Comparison of ENCODE assay signal across 11 cellular contexts in genomic region chr11:122776546-122776945, GRCh38.
DNase-seq lines count a peak whose midpoint lies in the region; ATAC-seq, FAIRE-seq and TF ChIP-seq lines count a peak whose summit lies in the region.
"Had no signal": no experiment of that assay in that cellular context is flagged by ENCODE, and none has a peak within 500 bp of the region (broad histone marks: within the 10 kb centered on the region; RNA-seq: fewer than 3 reads in every experiment).

No MANE protein-coding gene starts in this region.

- 97% methylated on average over 4 of the region's 4 CpGs for WGBS in HepG2 (ENCODE audit: low lambda C conversion rate)

- H3K27ac Mint-ChIP-seq in stimulated activated naive CD8-positive, alpha-beta T cell treated with anti-CD3 and anti-CD28 coated beads, Interleukin-15, Interleukin-2, amounts not matched to agents 100 ng/mL and 50 ng/mL, for 24 hours, result peak overlapping the region; percentile 88
- H3K27ac Mint-ChIP-seq in stimulated activated naive CD8-positive, alpha-beta T cell treated with anti-CD3 and anti-CD28 coated beads, Interleukin-15, amount 100 ng/mL, for 72 hours, result no peak overlapping the region

- ATAC-seq in stimulated activated naive CD8-positive, alpha-beta T cell treated with anti-CD3 and anti-CD28 coated beads, Interleukin-15, amount 100 ng/mL, for 72 hours, result no peak
- no peak for ATAC-seq in HepG2
- no peak for ATAC-seq in GM21447 (IDR thresholded peaks at IDR 0.05; ENCODE audit: unreplicated experiment)
- ATAC-seq in HG03520 (IDR thresholded peaks at IDR 0.05; ENCODE audit: unreplicated experiment), result no peak
- ATAC-seq: A549 had no signal

- no peaks in the 10 kb centered on the region for H3K9me3 ChIP-seq in HepG2 (ENCODE audit: low read length)
- H3K9me3 ChIP-seq: A549 had no signal

- H3K36me3 Mint-ChIP-seq in stimulated activated naive CD8-positive, alpha-beta T cell treated with anti-CD3 and anti-CD28 coated beads, Interleukin-15, Interleukin-2, amounts not matched to agents 100 ng/mL and 50 ng/mL, for 24 hours (ENCODE audit: low read depth), result peaks cover 58% of the 10 kb centered on the region

- POLR2A ChIA-PET in HepG2 (lab: Yijun Ruan, JAX), result no interaction called here

- no peak for TF ChIP-seq POLR2A in HepG2 (IDR thresholded peaks at IDR 0.05; ENCODE audit: insufficient read depth in 1 of 2, low read depth in 2 of 2, low read length in 2 of 2)

- H3K27me3 Mint-ChIP-seq in stimulated activated naive CD8-positive, alpha-beta T cell treated with anti-CD3 and anti-CD28 coated beads, Interleukin-15, Interleukin-2, amounts not matched to agents 100 ng/mL and 50 ng/mL, for 24 hours, result no peaks in the 10 kb centered on the region
- H3K27me3 Mint-ChIP-seq in stimulated activated naive CD8-positive, alpha-beta T cell treated with anti-CD3 and anti-CD28 coated beads, Interleukin-15, amount 100 ng/mL, for 72 hours, result no peaks in the 10 kb centered on the region

- intact Hi-C loops in HepG2 (cut with micrococcal nuclease; ENCODE audit: unreplicated experiment), result no loop called here

- H3K36me3 ChIP-seq in HepG2 (replicated peaks in 1 of 2; ENCODE audit: control insufficient read depth in 1 of 2, insufficient read depth in 2 of 2, low read length in 2 of 2), result peaks cover 2 to 5% of the 10 kb centered on the region in 2 experiments; a peak in 2 of 5 replicates

- TF ChIP-seq CTCF in fibroblast of pulmonary artery (IDR thresholded peaks at IDR 0.05; ENCODE audit: low read length, missing control alignments) (no peak), HepG2 (CRISPR knock-in tag; IDR thresholded peaks at IDR 0.05) (no peak)

- no peaks in the 10 kb centered on the region for H3K4me1 ChIP-seq in HepG2 (ENCODE audit: insufficient read depth, low read length)

- TF ChIP-seq RAD21 in HepG2 (CRISPR knock-in tag; IDR thresholded peaks at IDR 0.05), result no peak

- no peaks in the 10 kb centered on the region for H3K27me3 ChIP-seq in HepG2 (ENCODE audit: control insufficient read depth in 1 of 2, insufficient read depth in 2 of 2, low read length in 2 of 2)

- in situ Hi-C loops in HepG2 (cut with HindIII; ENCODE audit: extremely low pct_ligation_motif_present, low pct_unique_long_range_greater_than_20kb), result no loop called here

- no peak overlapping the region for H3K27ac ChIP-seq in HepG2 (ENCODE audit: extremely low read length, insufficient read depth, low read length)

- no TSS peak for BruUV-seq in HepG2 (replicated peaks; lab: Mats Ljungman, UMichigan)

- H3K4me1 Mint-ChIP-seq in stimulated activated naive CD8-positive, alpha-beta T cell treated with anti-CD3 and anti-CD28 coated beads, Interleukin-15, Interleukin-2, amounts not matched to agents 100 ng/mL and 50 ng/mL, for 24 hours (ENCODE audit: low read depth), result peaks cover 76% of the 10 kb centered on the region
- peaks cover 62% of the 10 kb centered on the region for H3K4me1 Mint-ChIP-seq in stimulated activated naive CD8-positive, alpha-beta T cell treated with anti-CD3 and anti-CD28 coated beads, Interleukin-15, amount 100 ng/mL, for 72 hours

- no peak for DNase-seq in stimulated activated naive CD8-positive, alpha-beta T cell treated with anti-CD3 and anti-CD28 coated beads, Interleukin-15, amount 100 ng/mL, for 72 hours
- peak; percentile 53 for DNase-seq in fibroblast of pulmonary artery (ENCODE audit: low read depth)
- DNase-seq in HepG2 (ENCODE audit: low spot score), result no peak
- DNase-seq: NCI-H2227 treated with DMSO at 0.1 percent for 48 hours; NK-92 treated with Interleukin-12 subunit alpha and Interleukin-12 subunit beta, amount 100 ng/mL, for 24 hours; OCI-M1 had no signal

- no peak overlapping the region for H2AFZ ChIP-seq in HepG2 (ENCODE audit: low read length)

- no peaks in the 10 kb centered on the region for H3K9me3 Mint-ChIP-seq in stimulated activated naive CD8-positive, alpha-beta T cell treated with anti-CD3 and anti-CD28 coated beads, Interleukin-15, Interleukin-2, amounts not matched to agents 100 ng/mL and 50 ng/mL, for 24 hours
- H3K9me3 Mint-ChIP-seq in stimulated activated naive CD8-positive, alpha-beta T cell treated with anti-CD3 and anti-CD28 coated beads, Interleukin-15, amount 100 ng/mL, for 72 hours, result no peaks in the 10 kb centered on the region

- H3K4me2 ChIP-seq in HepG2 (ENCODE audit: low read depth, low read length), result no peak overlapping the region
- H3K4me2 ChIP-seq: A549 had no signal

- no peak overlapping the region for H3K4me3 ChIP-seq in fibroblast of pulmonary artery (replicated peaks; ENCODE audit: low read depth, low read length)
- H3K4me3 ChIP-seq in HepG2 (replicated peaks in 1 of 3; ENCODE audit: insufficient read depth in 1 of 3, low read depth in 2 of 3, low read length in 3 of 3), result no peak overlapping the region
- H3K4me3 ChIP-seq: A549 had no signal

- H4K20me1 ChIP-seq in HepG2 (ENCODE audit: insufficient read depth, low read length), result no peaks in the 10 kb centered on the region

- H3K79me2 ChIP-seq in HepG2 (ENCODE audit: insufficient read depth, low read length), result no peaks in the 10 kb centered on the region

- H3K9ac ChIP-seq in HepG2 (ENCODE audit: insufficient read depth, low read depth, low read length), result no peak overlapping the region

- TF ChIP-seq EP300 in HepG2 (IDR thresholded peaks at IDR 0.05; ENCODE audit: low read depth in 2 of 2, low read length in 2 of 2) (no peak), HepG2 (CRISPR knock-in tag; IDR thresholded peaks at IDR 0.05; ENCODE audit: borderline replicate concordance) (no peak)

- no peak for FAIRE-seq in HepG2 (lab: Jason Lieb, UNC)
- FAIRE-seq: A549 had no signal

- peak overlapping the region; percentile 45 for H3K4me3 Mint-ChIP-seq in stimulated activated naive CD8-positive, alpha-beta T cell treated with anti-CD3 and anti-CD28 coated beads, Interleukin-15, Interleukin-2, amounts not matched to agents 100 ng/mL and 50 ng/mL, for 24 hours
- H3K4me3 Mint-ChIP-seq in stimulated activated naive CD8-positive, alpha-beta T cell treated with anti-CD3 and anti-CD28 coated beads, Interleukin-15, amount 100 ng/mL, for 72 hours, result no peak overlapping the region

- CTCF ChIA-PET in HepG2 (lab: Yijun Ruan, JAX; ENCODE audit: low intra/inter-chr PET ratio, low total read pairs), result no interaction called here

TF ChIP-seq in PFSK-1, 5 proteins besides CTCF, POLR2A, EP300 and RAD21:
- no peak for TF ChIP-seq SIN3A (IDR thresholded peaks at IDR 0.05; ENCODE audit: borderline replicate concordance, insufficient read depth, low read length)
- TF ChIP-seq POLR2AphosphoS5 (IDR thresholded peaks at IDR 0.05; ENCODE audit: low read depth, low read length), result 0 out of 2 replicates have a peak, but pooled peaks have one; percentile 36

TF ChIP-seq in HepG2, 621 proteins besides CTCF, POLR2A, EP300 and RAD21 (continues in another document):
- TF ChIP-seq CREBL2 (CRISPR knock-in tag; IDR thresholded peaks at IDR 0.05; ENCODE audit: borderline replicate concordance) (no peak), ZBTB4 (CRISPR knock-in tag; IDR thresholded peaks at IDR 0.05; ENCODE audit: borderline replicate concordance) (no peak), ZNF543 (CRISPR knock-in tag; IDR thresholded peaks at IDR 0.05) (no peak), POGK (CRISPR knock-in tag; conservative IDR thresholded peaks at IDR 0.05) (no peak), SP140L (CRISPR knock-in tag; IDR thresholded peaks at IDR 0.05; ENCODE audit: borderline replicate concordance) (no peak), E2F5 (CRISPR knock-in tag; conservative IDR thresholded peaks at IDR 0.05) (no peak), SRY (CRISPR knock-in tag; IDR thresholded peaks at IDR 0.05) (no peak), NFYB (CRISPR knock-in tag; IDR thresholded peaks at IDR 0.05) (no peak)
